ENCODE assay signal across 1 cellular context in the genomic region with DNA sequence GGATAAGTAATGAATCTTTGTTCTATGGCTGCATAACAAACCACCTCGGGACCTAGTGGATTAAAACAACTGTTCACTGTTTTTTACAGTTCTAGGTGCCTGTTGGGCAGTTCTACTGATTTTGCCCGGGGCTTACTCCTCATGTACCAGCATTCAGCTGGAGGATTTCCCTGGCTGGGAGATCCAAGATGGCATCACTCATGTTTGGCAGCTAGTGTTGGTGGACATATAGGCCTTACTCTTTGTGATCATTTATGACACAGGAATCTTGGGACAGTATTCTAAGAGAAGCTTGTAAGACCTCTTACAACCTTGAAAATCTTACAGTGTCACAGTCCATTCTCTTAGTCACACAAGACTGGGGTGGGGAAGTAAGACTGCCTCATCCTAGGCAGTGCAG.
A peak's percentile ranks its signal among the peaks of the same experiment; 100 is the strongest.
TF ChIP-seq lines count a peak whose summit lies in the region.

No MANE protein-coding gene starts in this region.

TF ChIP-seq in HepG2, 621 proteins besides CTCF, POLR2A, EP300 and RAD21:
- TF ChIP-seq RFX1 (IDR thresholded peaks at IDR 0.05) = no peak
- no peak for TF ChIP-seq ZNF570 (CRISPR knock-in tag; IDR thresholded peaks at IDR 0.05; ENCODE audit: borderline replicate concordance)
- TF ChIP-seq, protein P1, sequence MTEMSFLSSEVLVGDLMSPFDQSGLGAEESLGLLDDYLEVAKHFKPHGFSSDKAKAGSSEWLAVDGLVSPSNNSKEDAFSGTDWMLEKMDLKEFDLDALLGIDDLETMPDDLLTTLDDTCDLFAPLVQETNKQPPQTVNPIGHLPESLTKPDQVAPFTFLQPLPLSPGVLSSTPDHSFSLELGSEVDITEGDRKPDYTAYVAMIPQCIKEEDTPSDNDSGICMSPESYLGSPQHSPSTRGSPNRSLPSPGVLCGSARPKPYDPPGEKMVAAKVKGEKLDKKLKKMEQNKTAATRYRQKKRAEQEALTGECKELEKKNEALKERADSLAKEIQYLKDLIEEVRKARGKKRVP (CRISPR knock-in tag; IDR thresholded peaks at IDR 0.05) = no peak
- TF ChIP-seq KDM4B (CRISPR knock-in tag; IDR thresholded peaks at IDR 0.05) = no peak
- no peak for TF ChIP-seq PTBP1 (IDR thresholded peaks at IDR 0.05; ENCODE audit: low read depth, low read length, poor library complexity, severe bottlenecking)
- TF ChIP-seq RBM22 (optimal IDR thresholded peaks at IDR 0.05; ENCODE audit: low read length) = peak; percentile 53
- TF ChIP-seq ZNF263 (CRISPR knock-in tag; IDR thresholded peaks at IDR 0.05) = no peak
- TF ChIP-seq, protein P2, sequence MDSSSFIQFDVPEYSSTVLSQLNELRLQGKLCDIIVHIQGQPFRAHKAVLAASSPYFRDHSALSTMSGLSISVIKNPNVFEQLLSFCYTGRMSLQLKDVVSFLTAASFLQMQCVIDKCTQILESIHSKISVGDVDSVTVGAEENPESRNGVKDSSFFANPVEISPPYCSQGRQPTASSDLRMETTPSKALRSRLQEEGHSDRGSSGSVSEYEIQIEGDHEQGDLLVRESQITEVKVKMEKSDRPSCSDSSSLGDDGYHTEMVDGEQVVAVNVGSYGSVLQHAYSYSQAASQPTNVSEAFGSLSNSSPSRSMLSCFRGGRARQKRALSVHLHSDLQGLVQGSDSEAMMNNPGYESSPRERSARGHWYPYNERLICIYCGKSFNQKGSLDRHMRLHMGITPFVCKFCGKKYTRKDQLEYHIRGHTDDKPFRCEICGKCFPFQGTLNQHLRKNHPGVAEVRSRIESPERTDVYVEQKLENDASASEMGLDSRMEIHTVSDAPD (CRISPR knock-in tag; IDR thresholded peaks at IDR 0.05) = no peak
